Comparison of ENCODE assay signal across 15 cellular contexts in genomic region chr9:106691629-106692028, GRCh38.
DNase-seq lines count a peak whose midpoint lies in the region; ATAC-seq and TF ChIP-seq lines count a peak whose summit lies in the region.
"Had no signal": no experiment of that assay in that cellular context is flagged by ENCODE, and none has a peak within 500 bp of the region (broad histone marks: within the 10 kb centered on the region; RNA-seq: fewer than 3 reads in every experiment).

No MANE protein-coding gene starts in this region.

- CTCF ChIA-PET in SK-N-SH (lab: Yijun Ruan, JAX): no interaction called here

- H3K4me1 ChIP-seq in SK-N-SH (ENCODE audit: control insufficient read depth in 1 of 2, insufficient read depth in 2 of 2, low read depth in 1 of 2, low read length in 1 of 2) (peaks cover 0 to 2% of the 10 kb centered on the region in 2 experiments; a peak in 2 of 4 replicates), transverse colon (no peaks in the 10 kb centered on the region)
- H3K4me1 ChIP-seq: A549; BLaER1 treated with 17β-estradiol and CSF1 and Interleukin-3, amounts not matched to agents 10 nM and 100 nM had no signal

- H3K27me3 ChIP-seq in SK-N-SH (ENCODE audit: insufficient read depth) (no peaks in the 10 kb centered on the region), transverse colon (no peaks in the 10 kb centered on the region)
- H3K27me3 ChIP-seq: BLaER1 treated with 17β-estradiol and CSF1 and Interleukin-3, amounts not matched to agents 10 nM and 100 nM had no signal

- no peak overlapping the region for H3K4me2 ChIP-seq in SK-N-SH
- H3K4me2 ChIP-seq: A549; BLaER1 treated with 17β-estradiol and CSF1 and Interleukin-3, amounts not matched to agents 10 nM and 100 nM had no signal

- no peak for TF ChIP-seq POLR2A in transverse colon (IDR thresholded peaks at IDR 0.05)

- 62% methylated on average over 6 of the region's 6 CpGs for WGBS in SK-N-SH (ENCODE audit: low lambda C conversion rate)
- WGBS in transverse colon (ENCODE audit: low coverage in 1 of 2), 2 donors: 69 to 83% methylated on average over 6 of the region's 6 CpGs

- TF ChIP-seq CTCF in SK-N-SH (IDR thresholded peaks at IDR 0.05): no peak
- TF ChIP-seq CTCF in transverse colon (IDR thresholded peaks at IDR 0.05): no peak

- H4K20me1 ChIP-seq in SK-N-SH (ENCODE audit: insufficient read depth): no peaks in the 10 kb centered on the region
- H4K20me1 ChIP-seq: BLaER1 treated with 17β-estradiol and CSF1 and Interleukin-3, amounts not matched to agents 10 nM and 100 nM had no signal

- no peaks in the 10 kb centered on the region for H3K79me2 ChIP-seq in SK-N-SH (ENCODE audit: insufficient read depth)

- POLR2A ChIA-PET in SK-N-SH (lab: Yijun Ruan, JAX): no interaction called here

- H3K36me3 ChIP-seq in SK-N-SH (replicated peaks in 1 of 2; ENCODE audit: control insufficient read depth in 1 of 2, insufficient read depth in 2 of 2, low read length in 1 of 2) (no peaks in the 10 kb centered on the region), transverse colon (no peaks in the 10 kb centered on the region)
- H3K36me3 ChIP-seq: BLaER1 treated with 17β-estradiol and CSF1 and Interleukin-3, amounts not matched to agents 10 nM and 100 nM had no signal

- H3K27ac ChIP-seq in SK-N-SH (ENCODE audit: low read depth in 2 of 2, low read length in 1 of 2): no peak overlapping the region
- no peak overlapping the region for H3K27ac ChIP-seq in transverse colon
- H3K27ac ChIP-seq: 22Rv1; A549; BLaER1 treated with 17β-estradiol and CSF1 and Interleukin-3, amounts not matched to agents 10 nM and 100 nM; C4-2B had no signal

- DNase-seq in SK-N-SH: no peak
- peak; percentile 65 for DNase-seq in amniotic epithelial cell (ENCODE audit: low read depth)
- DNase-seq in transverse colon: no peak
- DNase-seq in HCEC 1CT: no peak
- DNase-seq: AML-193; Caco-2; Calu3; CD4-positive, alpha-beta T cell; CD8-positive, alpha-beta T cell; DMS79 treated with DMSO at 0.1 percent for 48 hours had no signal

- H3K9me2 ChIP-seq in SK-N-SH: no peaks in the 10 kb centered on the region

- H2AFZ ChIP-seq in SK-N-SH (ENCODE audit: low read depth): no peak overlapping the region

- TF ChIP-seq RAD21 in SK-N-SH (IDR thresholded peaks at IDR 0.05; ENCODE audit: low read length): no peak

- in situ Hi-C loops in transverse colon (cut with MboI; ENCODE audit: low pct_ligation_motif_present in 1 of 4, low pct_unique_long_range_greater_than_20kb in 1 of 4, low sequenced_read_pairs in 3 of 4): no loop called here

- intact Hi-C loops in transverse colon (cut with DNase I; ENCODE audit: low total_unique reads): no loop called here

- no peak for ATAC-seq in SK-N-SH treated with all-trans-retinoic acid at 6 μM for 48 hours
- ATAC-seq: A549; CD8-positive, alpha-beta T cell had no signal

- H3K4me3 ChIP-seq in SK-N-SH (ENCODE audit: low read depth in 2 of 2, low read length in 1 of 2): no peak overlapping the region
- no peak overlapping the region for H3K4me3 ChIP-seq in transverse colon
- H3K4me3 ChIP-seq: A549; BLaER1 treated with 17β-estradiol and CSF1 and Interleukin-3, amounts not matched to agents 10 nM and 100 nM had no signal

- TF ChIP-seq EP300 in SK-N-SH (IDR thresholded peaks at IDR 0.05; ENCODE audit: borderline replicate concordance in 1 of 2, low read depth in 1 of 2, low read length in 1 of 2) (no peak), transverse colon (IDR thresholded peaks at IDR 0.05; ENCODE audit: low read depth) (no peak)

- H3K9ac ChIP-seq in SK-N-SH: no peak overlapping the region
- H3K9ac ChIP-seq: BLaER1 treated with 17β-estradiol and CSF1 and Interleukin-3, amounts not matched to agents 10 nM and 100 nM had no signal

- H3K9me3 ChIP-seq in SK-N-SH (no peaks in the 10 kb centered on the region), transverse colon (no peaks in the 10 kb centered on the region)
- H3K9me3 ChIP-seq: A549; BLaER1 treated with 17β-estradiol and CSF1 and Interleukin-3, amounts not matched to agents 10 nM and 100 nM; Caco-2 had no signal

- no peaks in the 10 kb centered on the region for H3F3A ChIP-seq in SK-N-SH (replicated peaks; ENCODE audit: insufficient read depth)

TF ChIP-seq in SK-N-SH treated with all-trans-retinoic acid at 6 μM for 48 hours, 23 proteins besides CTCF, POLR2A, EP300 and RAD21:
- TF ChIP-seq ZNF8 (CRISPR knock-in tag; IDR thresholded peaks at IDR 0.05): no peak
- peak; percentile 58 for TF ChIP-seq ISL1 (CRISPR knock-in tag; IDR thresholded peaks at IDR 0.05)
TF ChIP-seq in SK-N-SH treated with all-trans-retinoic acid at 6 μM for 48 hours: peak in this region for 1.

TF ChIP-seq in SK-N-SH, 30 proteins besides CTCF, POLR2A, EP300 and RAD21:
- no peak for TF ChIP-seq ZBTB33 (IDR thresholded peaks at IDR 0.05; ENCODE audit: borderline replicate concordance, low read depth)
- TF ChIP-seq, protein P1, sequence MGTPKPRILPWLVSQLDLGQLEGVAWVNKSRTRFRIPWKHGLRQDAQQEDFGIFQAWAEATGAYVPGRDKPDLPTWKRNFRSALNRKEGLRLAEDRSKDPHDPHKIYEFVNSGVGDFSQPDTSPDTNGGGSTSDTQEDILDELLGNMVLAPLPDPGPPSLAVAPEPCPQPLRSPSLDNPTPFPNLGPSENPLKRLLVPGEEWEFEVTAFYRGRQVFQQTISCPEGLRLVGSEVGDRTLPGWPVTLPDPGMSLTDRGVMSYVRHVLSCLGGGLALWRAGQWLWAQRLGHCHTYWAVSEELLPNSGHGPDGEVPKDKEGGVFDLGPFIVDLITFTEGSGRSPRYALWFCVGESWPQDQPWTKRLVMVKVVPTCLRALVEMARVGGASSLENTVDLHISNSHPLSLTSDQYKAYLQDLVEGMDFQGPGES (IDR thresholded peaks at IDR 0.05; ENCODE audit: low read depth, low read length): no peak
